ENCODE assay signal across 1 cellular context in the genomic region with DNA sequence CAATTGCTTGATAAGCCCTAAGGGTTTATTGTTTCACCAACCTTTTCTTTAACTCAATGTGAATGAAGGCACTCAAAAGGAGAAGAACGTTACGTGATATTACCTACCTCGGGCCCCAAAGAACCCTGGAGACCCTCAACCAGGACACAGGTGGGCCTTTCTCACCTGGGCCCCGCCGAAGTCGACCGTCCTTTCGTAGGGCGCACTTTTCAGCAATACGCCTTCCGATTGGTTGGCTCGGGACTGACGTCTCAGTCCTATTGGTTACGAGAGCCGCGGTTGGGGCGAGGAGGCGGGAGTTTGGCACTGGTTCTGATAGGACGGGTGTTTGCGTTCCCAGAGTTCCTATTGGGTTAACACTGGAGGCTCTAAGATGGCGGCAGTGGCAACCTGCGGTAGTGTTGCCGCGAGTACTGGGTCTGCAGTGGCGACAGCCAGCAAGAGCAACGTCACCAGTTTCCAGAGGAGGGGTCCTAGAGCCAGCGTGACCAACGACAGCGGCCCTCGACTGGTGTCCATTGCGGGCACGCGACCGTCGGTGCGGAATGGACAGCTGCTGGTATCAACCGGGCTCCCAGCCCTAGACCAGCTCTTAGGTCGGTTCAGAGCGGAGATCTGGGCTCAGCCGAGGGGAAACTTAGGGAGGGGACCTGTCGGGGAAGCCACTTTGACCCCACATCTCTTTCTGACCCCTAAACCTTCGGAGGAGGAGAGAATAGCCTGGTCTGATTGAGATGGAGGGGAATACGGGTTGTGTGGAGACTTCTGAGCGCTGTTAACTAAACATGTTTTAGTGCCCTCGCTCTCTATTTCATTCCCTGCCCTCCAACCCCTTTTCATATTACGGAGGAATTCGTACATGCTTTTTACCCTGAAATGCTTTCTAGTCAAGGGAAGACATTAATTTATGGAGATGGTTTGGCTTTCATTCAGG.
TF ChIP-seq lines count a peak whose summit lies in the region.

A gene with protein sequence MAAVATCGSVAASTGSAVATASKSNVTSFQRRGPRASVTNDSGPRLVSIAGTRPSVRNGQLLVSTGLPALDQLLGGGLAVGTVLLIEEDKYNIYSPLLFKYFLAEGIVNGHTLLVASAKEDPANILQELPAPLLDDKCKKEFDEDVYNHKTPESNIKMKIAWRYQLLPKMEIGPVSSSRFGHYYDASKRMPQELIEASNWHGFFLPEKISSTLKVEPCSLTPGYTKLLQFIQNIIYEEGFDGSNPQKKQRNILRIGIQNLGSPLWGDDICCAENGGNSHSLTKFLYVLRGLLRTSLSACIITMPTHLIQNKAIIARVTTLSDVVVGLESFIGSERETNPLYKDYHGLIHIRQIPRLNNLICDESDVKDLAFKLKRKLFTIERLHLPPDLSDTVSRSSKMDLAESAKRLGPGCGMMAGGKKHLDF (plus strand): TSS at position 356 of the 934 bp plus-strand sequence. CDS start 18 bp downstream, at position 374.
A gene with protein sequence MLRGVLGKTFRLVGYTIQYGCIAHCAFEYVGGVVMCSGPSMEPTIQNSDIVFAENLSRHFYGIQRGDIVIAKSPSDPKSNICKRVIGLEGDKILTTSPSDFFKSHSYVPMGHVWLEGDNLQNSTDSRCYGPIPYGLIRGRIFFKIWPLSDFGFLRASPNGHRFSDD (minus strand): TSS at position 211 of the 934 bp plus-strand sequence. CDS start 46,346 bp downstream, outside the sequence.

TF ChIP-seq in HEK293, 187 proteins besides CTCF, POLR2A, EP300 and RAD21 (continued from another document):
- TF ChIP-seq ZBTB6 (tag by site-specific recombination; IDR thresholded peaks at IDR 0.05) (peak; percentile 32; the same call in 1 of the 2 replicates), ZNF76 (tag by site-specific recombination; IDR thresholded peaks at IDR 0.05; ENCODE audit: borderline replicate concordance, low read depth) (peak; percentile 82)
